8 cellular contexts compared by ENCODE assay signal in genomic region chr17:78214016-78214705, GRCh38. TPM values are rescaled to one million over a fixed set of nuclear protein-coding genes. Genes with fewer than 3 reads are reported as not detected.
DNase-seq lines count a peak whose midpoint lies in the region; ATAC-seq and TF ChIP-seq lines count a peak whose summit lies in the region.

BIRC5 (plus strand) TSS chr17:78214253; CDS start chr17:78214317, 64 bp downstream.

- H4K20me1 ChIP-seq in DND-41 (ENCODE audit: insufficient read depth, low read length): peaks cover 4% of the 10 kb centered on the region; the same call in 1 of the 2 replicates

- H3K4me2 ChIP-seq in DND-41 (ENCODE audit: insufficient read depth, low read length): peak within 1 kb of the TSS; percentile 82

- H3K4me1 ChIP-seq in DND-41 (ENCODE audit: insufficient read depth, low read length): peaks cover 29% of the 10 kb centered on the region
- peaks cover 12% of the 10 kb centered on the region for H3K4me1 ChIP-seq in HAP-1
- H3K4me1 ChIP-seq in SJSA1 (replicated peaks): peaks cover 14% of the 10 kb centered on the region
- peaks cover 0 to 11% (median 0%) of the 10 kb centered on the region in 3 donors for H3K4me1 ChIP-seq in gastroesophageal sphincter
- peaks cover 0 to 9% (median 7%) of the 10 kb centered on the region in 5 donors for H3K4me1 ChIP-seq in subcutaneous abdominal adipose tissue (ENCODE audit: control insufficient read depth in 5 of 5, insufficient read depth in 5 of 5, low read length in 5 of 5)

- peak; percentile 99 for ATAC-seq in DND-41 (ENCODE audit: insufficient read depth, low read depth)
- ATAC-seq in gastroesophageal sphincter: peak; percentile 99

- no peak for TF ChIP-seq EP300 in gastroesophageal sphincter (IDR thresholded peaks at IDR 0.05)

- peaks cover 39% of the 10 kb centered on the region for H3K36me3 ChIP-seq in DND-41 (ENCODE audit: insufficient read depth, low read length)
- H3K36me3 ChIP-seq in HAP-1 (replicated peaks): peaks cover 43% of the 10 kb centered on the region
- H3K36me3 ChIP-seq in SJSA1: peaks cover 50% of the 10 kb centered on the region
- no peaks in the 10 kb centered on the region for H3K36me3 ChIP-seq in gastroesophageal sphincter
- no peaks in the 10 kb centered on the region for H3K36me3 ChIP-seq in subcutaneous abdominal adipose tissue (ENCODE audit: control insufficient read depth in 5 of 5, insufficient read depth in 5 of 5, low read length in 5 of 5)

- H3K4me3 ChIP-seq in DND-41 (ENCODE audit: low read depth in 1 of 2, low read length in 2 of 2): peak within 1 kb of the TSS; percentile 82 to 99
- H3K4me3 ChIP-seq in HAP-1: peak within 1 kb of the TSS; percentile 96
- H3K4me3 ChIP-seq in NB4 (ENCODE audit: low read depth, low read length): peak within 1 kb of the TSS; percentile 74
- H3K4me3 ChIP-seq in SJSA1: peak within 1 kb of the TSS; percentile 79
- H3K4me3 ChIP-seq in gastroesophageal sphincter: peak within 1 kb of the TSS; percentile 1 to 46
- H3K4me3 ChIP-seq in subcutaneous abdominal adipose tissue (ENCODE audit: low read depth in 1 of 5, low read length in 5 of 5): peak within 1 kb of the TSS in 4 of 5 donors; percentile 17 to 65 (median 53)

- H3K27me3 ChIP-seq in DND-41 (ENCODE audit: insufficient read depth, low read length, poor library complexity): no peaks in the 10 kb centered on the region
- no peaks in the 10 kb centered on the region for H3K27me3 ChIP-seq in HAP-1 (ENCODE audit: low read depth)
- H3K27me3 ChIP-seq in SJSA1 (replicated peaks): no peaks in the 10 kb centered on the region
- no peaks in the 10 kb centered on the region for H3K27me3 ChIP-seq in gastroesophageal sphincter
- no peaks in the 10 kb centered on the region for H3K27me3 ChIP-seq in subcutaneous abdominal adipose tissue (ENCODE audit: control insufficient read depth in 5 of 5, insufficient read depth in 4 of 5, low read length in 5 of 5)

- H3K27ac ChIP-seq in DND-41 (ENCODE audit: low read length): peak within 1 kb of the TSS; percentile 96
- H3K27ac ChIP-seq in SJSA1: peak within 1 kb of the TSS; percentile 97
- no peak within 1 kb of the TSS for H3K27ac ChIP-seq in gastroesophageal sphincter
- H3K27ac ChIP-seq in subcutaneous abdominal adipose tissue (ENCODE audit: low read depth, low read length): no peak within 1 kb of the TSS

- TF ChIP-seq POLR2A in NB4 (IDR thresholded peaks at IDR 0.05; ENCODE audit: extremely low read depth, insufficient read length) (peak; percentile 38), gastroesophageal sphincter (IDR thresholded peaks at IDR 0.05) (no peak)

- H3K9me3 ChIP-seq in DND-41 (ENCODE audit: insufficient read depth, low read length, severe bottlenecking) (no peaks in the 10 kb centered on the region), HAP-1 (no peaks in the 10 kb centered on the region), SJSA1 (replicated peaks) (no peaks in the 10 kb centered on the region), gastroesophageal sphincter (no peaks in the 10 kb centered on the region), subcutaneous abdominal adipose tissue (ENCODE audit: control insufficient read depth in 5 of 5, low read length in 5 of 5) (no peaks in the 10 kb centered on the region)

- H3K9ac ChIP-seq in DND-41 (ENCODE audit: low read depth, low read length) (peak within 1 kb of the TSS; percentile 99), subcutaneous abdominal adipose tissue (ENCODE audit: low read length in 5 of 5) (peak within 1 kb of the TSS in 3 of 5 donors; percentile 24 to 69 (median 64))

- WGBS in gastroesophageal sphincter (ENCODE audit: low coverage in 1 of 2), 2 donors: no CpG with 5 or more reads among the region's 60 CpGs

- peaks cover 47% of the 10 kb centered on the region for H3K79me2 ChIP-seq in DND-41 (ENCODE audit: insufficient read depth, low read length)

- in situ Hi-C loops in HAP-1 (cut with MboI; ENCODE audit: low sequenced_read_pairs): no loop called here

- TF ChIP-seq CTCF in DND-41 (IDR thresholded peaks at IDR 0.05; ENCODE audit: borderline replicate concordance, extremely low read depth, low read length, poor library complexity, severe bottlenecking): no peak
- TF ChIP-seq CTCF in NB4 (IDR thresholded peaks at IDR 0.05; ENCODE audit: low read depth, low read length): no peak
- no peak for TF ChIP-seq CTCF in gastroesophageal sphincter (IDR thresholded peaks at IDR 0.05)

- peak within 1 kb of the TSS; percentile 86 for H2AFZ ChIP-seq in DND-41 (ENCODE audit: low read depth, low read length)

- peak; percentile 92 for DNase-seq in DND-41
- peak; percentile 87 to 96 for DNase-seq in HAP-1 (ENCODE audit: low spot score in 2 of 2)
- peak; percentile 92 for DNase-seq in NB4 (ENCODE audit: low read depth)
- peak; percentile 92 to 96 for DNase-seq in SJSA1 (ENCODE audit: low read depth in 1 of 2, low spot score in 2 of 2)
- peak; percentile 91 for DNase-seq in activated gamma-delta T cell treated with Interleukin-2 at 50 U/mL for 16 hours
- DNase-seq in non-pigmented ciliary epithelial cell (ENCODE audit: low read depth): peak; percentile 10

RNA-seq across cellular contexts. Expression of gene BIRC5, which starts in this region (rescaled TPM):
- 301 and 370 TPM in 2 replicates for total RNA-seq in SJSA1 (2014; rRNA removed; shearing (Covaris generic))
- total RNA-seq in gastroesophageal sphincter: 1 to 10 TPM in 1 of 4 donors, under 1 TPM in 1, not detected in 2; 0.27 to 1.6 TPM

Comparison
In these comparisons a context has a peak if more than half of its experiments do, and no peak if none do; other contexts are left out.
1. RNA of gene BIRC5 (total RNA-seq): 301 to 370 TPM in SJSA1; 0.27 to 1.6 TPM in gastroesophageal sphincter; every median in the first group is over 100 times any median in the second.
2. DNase-seq: peak in every context shown above with its lines; median percentile 94 in SJSA1; 92 in DND-41; 92 in NB4; 92 in HAP-1; 91 in activated gamma-delta T cell treated with Interleukin-2 at 50 U/mL for 16 hours; 10 in non-pigmented ciliary epithelial cell.
3. H3K27ac ChIP-seq: peak in DND-41 (single experiment) and SJSA1 (single experiment); none in gastroesophageal sphincter (0 of 4) and subcutaneous abdominal adipose tissue (single experiment).
4. H3K4me3 ChIP-seq: peak in every context shown above with its lines; median percentile 96 in HAP-1; 90 in DND-41; 79 in SJSA1; 74 in NB4; 53 in subcutaneous abdominal adipose tissue; 24 in gastroesophageal sphincter.